ENCODE assay signal across 1 cellular context in the genomic region with DNA sequence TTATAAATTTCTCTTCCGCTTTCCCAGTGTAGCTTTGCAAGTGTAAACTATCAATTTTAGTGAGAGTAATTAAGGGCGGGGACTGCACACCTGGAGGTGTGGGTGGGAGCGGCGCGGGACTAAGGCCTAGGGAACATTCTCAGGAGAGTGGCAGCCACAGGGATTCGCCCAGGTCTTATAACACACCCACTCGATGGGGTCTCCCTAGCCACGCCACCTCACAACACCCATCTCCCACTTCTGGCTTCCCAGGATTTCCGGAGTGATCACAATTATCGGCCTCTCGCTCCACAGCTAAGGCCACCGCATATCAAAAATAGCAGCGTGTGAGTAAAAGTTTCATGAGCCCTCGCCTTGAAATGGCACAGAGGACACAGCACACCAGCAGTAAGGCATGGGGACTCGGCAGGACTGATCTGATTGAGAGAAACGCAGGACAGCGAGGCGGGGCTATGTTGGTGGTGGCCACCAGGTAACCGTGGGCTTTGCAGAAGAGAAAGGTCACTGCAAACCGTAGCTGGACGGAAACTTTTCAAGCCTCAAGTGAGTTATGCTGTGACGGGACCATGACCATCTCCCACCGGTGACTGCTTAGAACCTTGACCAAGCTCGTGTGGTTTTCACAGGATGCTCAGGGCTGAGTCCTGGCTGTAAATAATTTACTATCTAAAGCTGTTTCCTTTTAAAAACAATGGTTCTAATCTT.
TF ChIP-seq lines count a peak whose summit lies in the region.

No MANE protein-coding gene starts in this region.

TF ChIP-seq in GM12878, 131 proteins besides CTCF, POLR2A, EP300 and RAD21 (continued from another document and continues in another):
- TF ChIP-seq, protein P1, sequence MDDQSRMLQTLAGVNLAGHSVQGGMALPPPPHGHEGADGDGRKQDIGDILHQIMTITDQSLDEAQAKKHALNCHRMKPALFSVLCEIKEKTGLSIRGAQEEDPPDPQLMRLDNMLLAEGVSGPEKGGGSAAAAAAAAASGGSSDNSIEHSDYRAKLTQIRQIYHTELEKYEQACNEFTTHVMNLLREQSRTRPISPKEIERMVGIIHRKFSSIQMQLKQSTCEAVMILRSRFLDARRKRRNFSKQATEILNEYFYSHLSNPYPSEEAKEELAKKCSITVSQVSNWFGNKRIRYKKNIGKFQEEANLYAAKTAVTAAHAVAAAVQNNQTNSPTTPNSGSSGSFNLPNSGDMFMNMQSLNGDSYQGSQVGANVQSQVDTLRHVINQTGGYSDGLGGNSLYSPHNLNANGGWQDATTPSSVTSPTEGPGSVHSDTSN (IDR thresholded peaks at IDR 0.05; ENCODE audit: insufficient replicate concordance, low read depth, low read length), result no peak
- no peak for TF ChIP-seq POU2F2 (IDR thresholded peaks at IDR 0.05; ENCODE audit: borderline replicate concordance, low read depth, low read length)
- TF ChIP-seq ATF7 (IDR thresholded peaks at IDR 0.05; ENCODE audit: low read depth), result peak; percentile 55
- no peak for TF ChIP-seq TAF1 (IDR thresholded peaks at IDR 0.05; ENCODE audit: borderline replicate concordance, low read depth, low read length)
- TF ChIP-seq MXI1 (IDR thresholded peaks at IDR 0.05; ENCODE audit: low read depth, low read length), result no peak
- no peak for TF ChIP-seq CHD2 (IDR thresholded peaks at IDR 0.05; ENCODE audit: borderline replicate concordance, low read depth, low read length)
- TF ChIP-seq, protein P2, sequence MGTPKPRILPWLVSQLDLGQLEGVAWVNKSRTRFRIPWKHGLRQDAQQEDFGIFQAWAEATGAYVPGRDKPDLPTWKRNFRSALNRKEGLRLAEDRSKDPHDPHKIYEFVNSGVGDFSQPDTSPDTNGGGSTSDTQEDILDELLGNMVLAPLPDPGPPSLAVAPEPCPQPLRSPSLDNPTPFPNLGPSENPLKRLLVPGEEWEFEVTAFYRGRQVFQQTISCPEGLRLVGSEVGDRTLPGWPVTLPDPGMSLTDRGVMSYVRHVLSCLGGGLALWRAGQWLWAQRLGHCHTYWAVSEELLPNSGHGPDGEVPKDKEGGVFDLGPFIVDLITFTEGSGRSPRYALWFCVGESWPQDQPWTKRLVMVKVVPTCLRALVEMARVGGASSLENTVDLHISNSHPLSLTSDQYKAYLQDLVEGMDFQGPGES (IDR thresholded peaks at IDR 0.05), result no peak
- TF ChIP-seq BRCA1 (IDR thresholded peaks at IDR 0.05; ENCODE audit: low read depth, low read length), result no peak
- TF ChIP-seq MTA3 (IDR thresholded peaks at IDR 0.05; ENCODE audit: borderline replicate concordance, low read length), result no peak
- no peak for TF ChIP-seq HDAC2 (IDR thresholded peaks at IDR 0.05)
- no peak for TF ChIP-seq HDGF (IDR thresholded peaks at IDR 0.05)
- no peak for TF ChIP-seq EGR1 (IDR thresholded peaks at IDR 0.05; ENCODE audit: borderline replicate concordance in 1 of 2, low read depth in 2 of 2, low read length in 2 of 2)
- peak; percentile 71 for TF ChIP-seq MTA2 (IDR thresholded peaks at IDR 0.05; ENCODE audit: low read depth)
- no peak for TF ChIP-seq HDAC6 (IDR thresholded peaks at IDR 0.05; ENCODE audit: unreplicated experiment)
- no peak for TF ChIP-seq ZNF274 (IDR thresholded peaks at IDR 0.05; ENCODE audit: insufficient read depth, insufficient read length)
- no peak for TF ChIP-seq NFYA (IDR thresholded peaks at IDR 0.05; ENCODE audit: borderline replicate concordance, low read depth, low read length)
- TF ChIP-seq, protein P3, sequence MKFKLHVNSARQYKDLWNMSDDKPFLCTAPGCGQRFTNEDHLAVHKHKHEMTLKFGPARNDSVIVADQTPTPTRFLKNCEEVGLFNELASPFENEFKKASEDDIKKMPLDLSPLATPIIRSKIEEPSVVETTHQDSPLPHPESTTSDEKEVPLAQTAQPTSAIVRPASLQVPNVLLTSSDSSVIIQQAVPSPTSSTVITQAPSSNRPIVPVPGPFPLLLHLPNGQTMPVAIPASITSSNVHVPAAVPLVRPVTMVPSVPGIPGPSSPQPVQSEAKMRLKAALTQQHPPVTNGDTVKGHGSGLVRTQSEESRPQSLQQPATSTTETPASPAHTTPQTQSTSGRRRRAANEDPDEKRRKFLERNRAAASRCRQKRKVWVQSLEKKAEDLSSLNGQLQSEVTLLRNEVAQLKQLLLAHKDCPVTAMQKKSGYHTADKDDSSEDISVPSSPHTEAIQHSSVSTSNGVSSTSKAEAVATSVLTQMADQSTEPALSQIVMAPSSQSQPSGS (IDR thresholded peaks at IDR 0.05; ENCODE audit: low read length), result no peak
- TF ChIP-seq, protein P4, sequence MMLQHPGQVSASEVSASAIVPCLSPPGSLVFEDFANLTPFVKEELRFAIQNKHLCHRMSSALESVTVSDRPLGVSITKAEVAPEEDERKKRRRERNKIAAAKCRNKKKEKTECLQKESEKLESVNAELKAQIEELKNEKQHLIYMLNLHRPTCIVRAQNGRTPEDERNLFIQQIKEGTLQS (IDR thresholded peaks at IDR 0.05; ENCODE audit: borderline replicate concordance, extremely low read depth, low read depth, low read length), result no peak
- TF ChIP-seq FOXK2 (IDR thresholded peaks at IDR 0.05), result no peak
- peak; percentile 51 to 55; a peak in 1 of 4 replicates for TF ChIP-seq IKZF2 (IDR thresholded peaks at IDR 0.05)
- no peak for TF ChIP-seq BACH1 (IDR thresholded peaks at IDR 0.05; ENCODE audit: borderline replicate concordance)
- TF ChIP-seq, protein P5, sequence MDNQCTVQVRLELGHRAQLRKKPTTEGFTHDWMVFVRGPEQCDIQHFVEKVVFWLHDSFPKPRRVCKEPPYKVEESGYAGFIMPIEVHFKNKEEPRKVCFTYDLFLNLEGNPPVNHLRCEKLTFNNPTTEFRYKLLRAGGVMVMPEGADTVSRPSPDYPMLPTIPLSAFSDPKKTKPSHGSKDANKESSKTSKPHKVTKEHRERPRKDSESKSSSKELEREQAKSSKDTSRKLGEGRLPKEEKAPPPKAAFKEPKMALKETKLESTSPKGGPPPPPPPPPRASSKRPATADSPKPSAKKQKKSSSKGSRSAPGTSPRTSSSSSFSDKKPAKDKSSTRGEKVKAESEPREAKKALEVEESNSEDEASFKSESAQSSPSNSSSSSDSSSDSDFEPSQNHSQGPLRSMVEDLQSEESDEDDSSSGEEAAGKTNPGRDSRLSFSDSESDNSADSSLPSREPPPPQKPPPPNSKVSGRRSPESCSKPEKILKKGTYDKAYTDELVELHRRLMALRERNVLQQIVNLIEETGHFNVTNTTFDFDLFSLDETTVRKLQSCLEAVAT (IDR thresholded peaks at IDR 0.05), result peak; percentile 69; the same call in 1 of the 2 replicates
- TF ChIP-seq IKZF1 (conservative IDR thresholded peaks at IDR 0.05), result peak; percentile 82
- TF ChIP-seq TARDBP (IDR thresholded peaks at IDR 0.05; ENCODE audit: borderline replicate concordance), result no peak
- TF ChIP-seq, protein P6, sequence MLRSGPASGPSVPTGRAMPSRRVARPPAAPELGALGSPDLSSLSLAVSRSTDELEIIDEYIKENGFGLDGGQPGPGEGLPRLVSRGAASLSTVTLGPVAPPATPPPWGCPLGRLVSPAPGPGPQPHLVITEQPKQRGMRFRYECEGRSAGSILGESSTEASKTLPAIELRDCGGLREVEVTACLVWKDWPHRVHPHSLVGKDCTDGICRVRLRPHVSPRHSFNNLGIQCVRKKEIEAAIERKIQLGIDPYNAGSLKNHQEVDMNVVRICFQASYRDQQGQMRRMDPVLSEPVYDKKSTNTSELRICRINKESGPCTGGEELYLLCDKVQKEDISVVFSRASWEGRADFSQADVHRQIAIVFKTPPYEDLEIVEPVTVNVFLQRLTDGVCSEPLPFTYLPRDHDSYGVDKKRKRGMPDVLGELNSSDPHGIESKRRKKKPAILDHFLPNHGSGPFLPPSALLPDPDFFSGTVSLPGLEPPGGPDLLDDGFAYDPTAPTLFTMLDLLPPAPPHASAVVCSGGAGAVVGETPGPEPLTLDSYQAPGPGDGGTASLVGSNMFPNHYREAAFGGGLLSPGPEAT (IDR thresholded peaks at IDR 0.05; ENCODE audit: low read depth), result peak; percentile 48; the same call in 1 of the 2 replicates
- TF ChIP-seq CREB1 (IDR thresholded peaks at IDR 0.05; ENCODE audit: low read depth), result no peak
- no peak for TF ChIP-seq YY1 (IDR thresholded peaks at IDR 0.05; ENCODE audit: low read depth, low read length)
- no peak for TF ChIP-seq BMI1 (IDR thresholded peaks at IDR 0.05; ENCODE audit: borderline replicate concordance)
- no peak for TF ChIP-seq EZH2 (IDR thresholded peaks at IDR 0.05; ENCODE audit: borderline replicate concordance, control insufficient read depth, low read depth, low read length)
- TF ChIP-seq SMAD5 (IDR thresholded peaks at IDR 0.05; ENCODE audit: low read depth), result no peak
- TF ChIP-seq, protein P7, sequence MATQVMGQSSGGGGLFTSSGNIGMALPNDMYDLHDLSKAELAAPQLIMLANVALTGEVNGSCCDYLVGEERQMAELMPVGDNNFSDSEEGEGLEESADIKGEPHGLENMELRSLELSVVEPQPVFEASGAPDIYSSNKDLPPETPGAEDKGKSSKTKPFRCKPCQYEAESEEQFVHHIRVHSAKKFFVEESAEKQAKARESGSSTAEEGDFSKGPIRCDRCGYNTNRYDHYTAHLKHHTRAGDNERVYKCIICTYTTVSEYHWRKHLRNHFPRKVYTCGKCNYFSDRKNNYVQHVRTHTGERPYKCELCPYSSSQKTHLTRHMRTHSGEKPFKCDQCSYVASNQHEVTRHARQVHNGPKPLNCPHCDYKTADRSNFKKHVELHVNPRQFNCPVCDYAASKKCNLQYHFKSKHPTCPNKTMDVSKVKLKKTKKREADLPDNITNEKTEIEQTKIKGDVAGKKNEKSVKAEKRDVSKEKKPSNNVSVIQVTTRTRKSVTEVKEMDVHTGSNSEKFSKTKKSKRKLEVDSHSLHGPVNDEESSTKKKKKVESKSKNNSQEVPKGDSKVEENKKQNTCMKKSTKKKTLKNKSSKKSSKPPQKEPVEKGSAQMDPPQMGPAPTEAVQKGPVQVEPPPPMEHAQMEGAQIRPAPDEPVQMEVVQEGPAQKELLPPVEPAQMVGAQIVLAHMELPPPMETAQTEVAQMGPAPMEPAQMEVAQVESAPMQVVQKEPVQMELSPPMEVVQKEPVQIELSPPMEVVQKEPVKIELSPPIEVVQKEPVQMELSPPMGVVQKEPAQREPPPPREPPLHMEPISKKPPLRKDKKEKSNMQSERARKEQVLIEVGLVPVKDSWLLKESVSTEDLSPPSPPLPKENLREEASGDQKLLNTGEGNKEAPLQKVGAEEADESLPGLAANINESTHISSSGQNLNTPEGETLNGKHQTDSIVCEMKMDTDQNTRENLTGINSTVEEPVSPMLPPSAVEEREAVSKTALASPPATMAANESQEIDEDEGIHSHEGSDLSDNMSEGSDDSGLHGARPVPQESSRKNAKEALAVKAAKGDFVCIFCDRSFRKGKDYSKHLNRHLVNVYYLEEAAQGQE (IDR thresholded peaks at IDR 0.05; ENCODE audit: low read depth, low read length), result no peak
- peak; percentile 65 for TF ChIP-seq NR2F1 (conservative IDR thresholded peaks at IDR 0.05)
- TF ChIP-seq CHD1 (IDR thresholded peaks at IDR 0.05; ENCODE audit: low read depth, low read length), result no peak
- TF ChIP-seq, protein P8, sequence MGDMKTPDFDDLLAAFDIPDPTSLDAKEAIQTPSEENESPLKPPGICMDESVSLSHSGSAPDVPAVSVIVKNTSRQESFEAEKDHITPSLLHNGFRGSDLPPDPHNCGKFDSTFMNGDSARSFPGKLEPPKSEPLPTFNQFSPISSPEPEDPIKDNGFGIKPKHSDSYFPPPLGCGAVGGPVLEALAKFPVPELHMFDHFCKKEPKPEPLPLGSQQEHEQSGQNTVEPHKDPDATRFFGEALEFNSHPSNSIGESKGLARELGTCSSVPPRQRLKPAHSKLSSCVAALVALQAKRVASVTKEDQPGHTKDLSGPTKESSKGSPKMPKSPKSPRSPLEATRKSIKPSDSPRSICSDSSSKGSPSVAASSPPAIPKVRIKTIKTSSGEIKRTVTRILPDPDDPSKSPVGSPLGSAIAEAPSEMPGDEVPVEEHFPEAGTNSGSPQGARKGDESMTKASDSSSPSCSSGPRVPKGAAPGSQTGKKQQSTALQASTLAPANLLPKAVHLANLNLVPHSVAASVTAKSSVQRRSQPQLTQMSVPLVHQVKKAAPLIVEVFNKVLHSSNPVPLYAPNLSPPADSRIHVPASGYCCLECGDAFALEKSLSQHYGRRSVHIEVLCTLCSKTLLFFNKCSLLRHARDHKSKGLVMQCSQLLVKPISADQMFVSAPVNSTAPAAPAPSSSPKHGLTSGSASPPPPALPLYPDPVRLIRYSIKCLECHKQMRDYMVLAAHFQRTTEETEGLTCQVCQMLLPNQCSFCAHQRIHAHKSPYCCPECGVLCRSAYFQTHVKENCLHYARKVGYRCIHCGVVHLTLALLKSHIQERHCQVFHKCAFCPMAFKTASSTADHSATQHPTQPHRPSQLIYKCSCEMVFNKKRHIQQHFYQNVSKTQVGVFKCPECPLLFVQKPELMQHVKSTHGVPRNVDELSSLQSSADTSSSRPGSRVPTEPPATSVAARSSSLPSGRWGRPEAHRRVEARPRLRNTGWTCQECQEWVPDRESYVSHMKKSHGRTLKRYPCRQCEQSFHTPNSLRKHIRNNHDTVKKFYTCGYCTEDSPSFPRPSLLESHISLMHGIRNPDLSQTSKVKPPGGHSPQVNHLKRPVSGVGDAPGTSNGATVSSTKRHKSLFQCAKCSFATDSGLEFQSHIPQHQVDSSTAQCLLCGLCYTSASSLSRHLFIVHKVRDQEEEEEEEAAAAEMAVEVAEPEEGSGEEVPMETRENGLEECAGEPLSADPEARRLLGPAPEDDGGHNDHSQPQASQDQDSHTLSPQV (IDR thresholded peaks at IDR 0.05), result no peak
- TF ChIP-seq, protein P9, sequence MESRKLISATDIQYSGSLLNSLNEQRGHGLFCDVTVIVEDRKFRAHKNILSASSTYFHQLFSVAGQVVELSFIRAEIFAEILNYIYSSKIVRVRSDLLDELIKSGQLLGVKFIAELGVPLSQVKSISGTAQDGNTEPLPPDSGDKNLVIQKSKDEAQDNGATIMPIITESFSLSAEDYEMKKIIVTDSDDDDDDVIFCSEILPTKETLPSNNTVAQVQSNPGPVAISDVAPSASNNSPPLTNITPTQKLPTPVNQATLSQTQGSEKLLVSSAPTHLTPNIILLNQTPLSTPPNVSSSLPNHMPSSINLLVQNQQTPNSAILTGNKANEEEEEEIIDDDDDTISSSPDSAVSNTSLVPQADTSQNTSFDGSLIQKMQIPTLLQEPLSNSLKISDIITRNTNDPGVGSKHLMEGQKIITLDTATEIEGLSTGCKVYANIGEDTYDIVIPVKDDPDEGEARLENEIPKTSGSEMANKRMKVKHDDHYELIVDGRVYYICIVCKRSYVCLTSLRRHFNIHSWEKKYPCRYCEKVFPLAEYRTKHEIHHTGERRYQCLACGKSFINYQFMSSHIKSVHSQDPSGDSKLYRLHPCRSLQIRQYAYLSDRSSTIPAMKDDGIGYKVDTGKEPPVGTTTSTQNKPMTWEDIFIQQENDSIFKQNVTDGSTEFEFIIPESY (IDR thresholded peaks at IDR 0.05), result no peak
- TF ChIP-seq, protein P10, sequence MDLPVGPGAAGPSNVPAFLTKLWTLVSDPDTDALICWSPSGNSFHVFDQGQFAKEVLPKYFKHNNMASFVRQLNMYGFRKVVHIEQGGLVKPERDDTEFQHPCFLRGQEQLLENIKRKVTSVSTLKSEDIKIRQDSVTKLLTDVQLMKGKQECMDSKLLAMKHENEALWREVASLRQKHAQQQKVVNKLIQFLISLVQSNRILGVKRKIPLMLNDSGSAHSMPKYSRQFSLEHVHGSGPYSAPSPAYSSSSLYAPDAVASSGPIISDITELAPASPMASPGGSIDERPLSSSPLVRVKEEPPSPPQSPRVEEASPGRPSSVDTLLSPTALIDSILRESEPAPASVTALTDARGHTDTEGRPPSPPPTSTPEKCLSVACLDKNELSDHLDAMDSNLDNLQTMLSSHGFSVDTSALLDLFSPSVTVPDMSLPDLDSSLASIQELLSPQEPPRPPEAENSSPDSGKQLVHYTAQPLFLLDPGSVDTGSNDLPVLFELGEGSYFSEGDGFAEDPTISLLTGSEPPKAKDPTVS (IDR thresholded peaks at IDR 0.05; ENCODE audit: low read depth, low read length), result no peak
- no peak for TF ChIP-seq NR2C1 (IDR thresholded peaks at IDR 0.05)
- TF ChIP-seq HCFC1 (IDR thresholded peaks at IDR 0.05; ENCODE audit: low read length), result no peak
- peak in 1 of 2 experiments; percentile 33; a peak in 1 of 4 replicates for TF ChIP-seq BHLHE40 (IDR thresholded peaks at IDR 0.05; ENCODE audit: borderline replicate concordance in 1 of 2, low read depth in 2 of 2, low read length in 1 of 2)
- TF ChIP-seq TCF3 (IDR thresholded peaks at IDR 0.05; ENCODE audit: borderline replicate concordance, insufficient read depth, low read depth, low read length), result no peak
